1 cellular context compared by ENCODE assay signal in the genomic region with DNA sequence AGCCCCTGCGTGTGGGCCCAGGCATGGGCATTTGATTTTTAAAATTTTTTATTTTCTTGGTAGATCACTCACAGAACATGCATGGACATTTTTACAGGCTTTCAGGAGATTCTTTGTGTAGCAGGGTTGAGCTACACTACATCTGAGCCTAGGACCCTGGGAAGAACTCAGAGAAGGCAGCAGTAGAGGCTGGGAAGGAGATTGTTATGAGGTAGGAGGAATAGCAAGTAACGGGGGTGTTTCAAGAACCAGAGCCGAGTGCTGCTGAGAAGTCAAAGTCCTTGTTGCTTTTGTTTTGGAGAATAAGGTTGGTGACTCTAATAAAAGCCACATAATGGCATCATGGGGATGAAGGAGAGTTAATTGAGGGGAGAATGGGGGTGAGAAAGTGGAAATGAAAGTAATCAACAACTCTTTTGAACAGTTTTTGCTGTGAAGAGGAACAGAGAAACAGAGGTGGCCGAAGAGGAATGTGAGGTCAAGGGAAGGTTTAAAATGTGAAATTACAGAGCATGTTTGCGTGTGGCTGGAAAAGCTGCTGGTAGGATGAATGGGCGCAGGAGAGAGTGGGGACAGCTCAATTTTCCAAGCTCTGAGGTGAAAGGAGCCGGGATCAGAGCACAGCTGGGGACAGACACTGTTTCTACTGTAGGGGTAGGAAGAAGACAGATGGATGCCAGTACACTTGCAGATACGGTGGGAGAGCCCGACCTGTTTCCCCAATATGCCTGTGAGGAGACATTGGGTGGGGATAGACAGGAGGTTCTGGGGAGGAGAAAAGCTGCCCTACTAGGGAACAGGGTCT.
TF ChIP-seq lines count a peak whose summit lies in the region.

No MANE protein-coding gene starts in this region.

TF ChIP-seq in GM12878, 131 proteins besides CTCF, POLR2A, EP300 and RAD21 (continues in another document):
- TF ChIP-seq ESRRA (IDR thresholded peaks at IDR 0.05; ENCODE audit: low read length) (no peak), WRNIP1 (IDR thresholded peaks at IDR 0.05; ENCODE audit: borderline replicate concordance, low read depth, low read length) (no peak), MXI1 (IDR thresholded peaks at IDR 0.05; ENCODE audit: low read depth, low read length) (peak; percentile 68), ZNF24 (IDR thresholded peaks at IDR 0.05) (0 out of 2 replicates have a peak, but pooled peaks have one; percentile 5), SUZ12 (IDR thresholded peaks at IDR 0.05; ENCODE audit: unreplicated experiment) (no peak), MTA3 (IDR thresholded peaks at IDR 0.05; ENCODE audit: borderline replicate concordance, low read length) (no peak), POLR2AphosphoS5 (IDR thresholded peaks at IDR 0.05; ENCODE audit: low read length) (0 out of 2 replicates have a peak, but pooled peaks have one; percentile 7), GABPA (IDR thresholded peaks at IDR 0.05; ENCODE audit: low read depth) (no peak), SMARCA5 (IDR thresholded peaks at IDR 0.05) (no peak), HDAC6 (IDR thresholded peaks at IDR 0.05; ENCODE audit: unreplicated experiment) (no peak), JUNB (IDR thresholded peaks at IDR 0.05) (no peak), NRF1 (conservative IDR thresholded peaks at IDR 0.05; ENCODE audit: low read depth, low read length) (no peak), TCF12 (IDR thresholded peaks at IDR 0.05; ENCODE audit: low read depth, low read length) (no peak), ATF7 (IDR thresholded peaks at IDR 0.05; ENCODE audit: low read depth) (peak; percentile 96), IRF4 (IDR thresholded peaks at IDR 0.05; ENCODE audit: low read depth, low read length) (peak; percentile 67), SREBF2 (IDR thresholded peaks at IDR 0.05; ENCODE audit: low read length) (no peak), ZNF384 (IDR thresholded peaks at IDR 0.05; ENCODE audit: borderline replicate concordance, low read depth, low read length) (no peak), MTA2 (IDR thresholded peaks at IDR 0.05; ENCODE audit: low read depth) (peak; percentile 100), TCF3 (IDR thresholded peaks at IDR 0.05; ENCODE audit: borderline replicate concordance, insufficient read depth, low read depth, low read length) (no peak), ETV6 (conservative IDR thresholded peaks at IDR 0.05 in 1 of 2, IDR thresholded peaks at IDR 0.05 in 1 of 2; ENCODE audit: borderline replicate concordance in 1 of 2, low read depth in 1 of 2) (no peak), SMAD1 (IDR thresholded peaks at IDR 0.05; ENCODE audit: low read depth, partially characterized antibody) (peak; percentile 77), SMC3 (IDR thresholded peaks at IDR 0.05; ENCODE audit: borderline replicate concordance, low read length) (no peak)
- TF ChIP-seq, protein P1, sequence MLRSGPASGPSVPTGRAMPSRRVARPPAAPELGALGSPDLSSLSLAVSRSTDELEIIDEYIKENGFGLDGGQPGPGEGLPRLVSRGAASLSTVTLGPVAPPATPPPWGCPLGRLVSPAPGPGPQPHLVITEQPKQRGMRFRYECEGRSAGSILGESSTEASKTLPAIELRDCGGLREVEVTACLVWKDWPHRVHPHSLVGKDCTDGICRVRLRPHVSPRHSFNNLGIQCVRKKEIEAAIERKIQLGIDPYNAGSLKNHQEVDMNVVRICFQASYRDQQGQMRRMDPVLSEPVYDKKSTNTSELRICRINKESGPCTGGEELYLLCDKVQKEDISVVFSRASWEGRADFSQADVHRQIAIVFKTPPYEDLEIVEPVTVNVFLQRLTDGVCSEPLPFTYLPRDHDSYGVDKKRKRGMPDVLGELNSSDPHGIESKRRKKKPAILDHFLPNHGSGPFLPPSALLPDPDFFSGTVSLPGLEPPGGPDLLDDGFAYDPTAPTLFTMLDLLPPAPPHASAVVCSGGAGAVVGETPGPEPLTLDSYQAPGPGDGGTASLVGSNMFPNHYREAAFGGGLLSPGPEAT (IDR thresholded peaks at IDR 0.05; ENCODE audit: low read depth), result peak; percentile 97
- TF ChIP-seq, protein P2, sequence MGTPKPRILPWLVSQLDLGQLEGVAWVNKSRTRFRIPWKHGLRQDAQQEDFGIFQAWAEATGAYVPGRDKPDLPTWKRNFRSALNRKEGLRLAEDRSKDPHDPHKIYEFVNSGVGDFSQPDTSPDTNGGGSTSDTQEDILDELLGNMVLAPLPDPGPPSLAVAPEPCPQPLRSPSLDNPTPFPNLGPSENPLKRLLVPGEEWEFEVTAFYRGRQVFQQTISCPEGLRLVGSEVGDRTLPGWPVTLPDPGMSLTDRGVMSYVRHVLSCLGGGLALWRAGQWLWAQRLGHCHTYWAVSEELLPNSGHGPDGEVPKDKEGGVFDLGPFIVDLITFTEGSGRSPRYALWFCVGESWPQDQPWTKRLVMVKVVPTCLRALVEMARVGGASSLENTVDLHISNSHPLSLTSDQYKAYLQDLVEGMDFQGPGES (IDR thresholded peaks at IDR 0.05), result no peak
- TF ChIP-seq, protein P3, sequence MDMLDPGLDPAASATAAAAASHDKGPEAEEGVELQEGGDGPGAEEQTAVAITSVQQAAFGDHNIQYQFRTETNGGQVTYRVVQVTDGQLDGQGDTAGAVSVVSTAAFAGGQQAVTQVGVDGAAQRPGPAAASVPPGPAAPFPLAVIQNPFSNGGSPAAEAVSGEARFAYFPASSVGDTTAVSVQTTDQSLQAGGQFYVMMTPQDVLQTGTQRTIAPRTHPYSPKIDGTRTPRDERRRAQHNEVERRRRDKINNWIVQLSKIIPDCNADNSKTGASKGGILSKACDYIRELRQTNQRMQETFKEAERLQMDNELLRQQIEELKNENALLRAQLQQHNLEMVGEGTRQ (IDR thresholded peaks at IDR 0.05; ENCODE audit: borderline replicate concordance, low read depth, low read length), result no peak
- TF ChIP-seq, protein P4, sequence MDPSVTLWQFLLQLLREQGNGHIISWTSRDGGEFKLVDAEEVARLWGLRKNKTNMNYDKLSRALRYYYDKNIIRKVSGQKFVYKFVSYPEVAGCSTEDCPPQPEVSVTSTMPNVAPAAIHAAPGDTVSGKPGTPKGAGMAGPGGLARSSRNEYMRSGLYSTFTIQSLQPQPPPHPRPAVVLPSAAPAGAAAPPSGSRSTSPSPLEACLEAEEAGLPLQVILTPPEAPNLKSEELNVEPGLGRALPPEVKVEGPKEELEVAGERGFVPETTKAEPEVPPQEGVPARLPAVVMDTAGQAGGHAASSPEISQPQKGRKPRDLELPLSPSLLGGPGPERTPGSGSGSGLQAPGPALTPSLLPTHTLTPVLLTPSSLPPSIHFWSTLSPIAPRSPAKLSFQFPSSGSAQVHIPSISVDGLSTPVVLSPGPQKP (IDR thresholded peaks at IDR 0.05; ENCODE audit: low read depth, low read length), result no peak
- TF ChIP-seq, protein P5, sequence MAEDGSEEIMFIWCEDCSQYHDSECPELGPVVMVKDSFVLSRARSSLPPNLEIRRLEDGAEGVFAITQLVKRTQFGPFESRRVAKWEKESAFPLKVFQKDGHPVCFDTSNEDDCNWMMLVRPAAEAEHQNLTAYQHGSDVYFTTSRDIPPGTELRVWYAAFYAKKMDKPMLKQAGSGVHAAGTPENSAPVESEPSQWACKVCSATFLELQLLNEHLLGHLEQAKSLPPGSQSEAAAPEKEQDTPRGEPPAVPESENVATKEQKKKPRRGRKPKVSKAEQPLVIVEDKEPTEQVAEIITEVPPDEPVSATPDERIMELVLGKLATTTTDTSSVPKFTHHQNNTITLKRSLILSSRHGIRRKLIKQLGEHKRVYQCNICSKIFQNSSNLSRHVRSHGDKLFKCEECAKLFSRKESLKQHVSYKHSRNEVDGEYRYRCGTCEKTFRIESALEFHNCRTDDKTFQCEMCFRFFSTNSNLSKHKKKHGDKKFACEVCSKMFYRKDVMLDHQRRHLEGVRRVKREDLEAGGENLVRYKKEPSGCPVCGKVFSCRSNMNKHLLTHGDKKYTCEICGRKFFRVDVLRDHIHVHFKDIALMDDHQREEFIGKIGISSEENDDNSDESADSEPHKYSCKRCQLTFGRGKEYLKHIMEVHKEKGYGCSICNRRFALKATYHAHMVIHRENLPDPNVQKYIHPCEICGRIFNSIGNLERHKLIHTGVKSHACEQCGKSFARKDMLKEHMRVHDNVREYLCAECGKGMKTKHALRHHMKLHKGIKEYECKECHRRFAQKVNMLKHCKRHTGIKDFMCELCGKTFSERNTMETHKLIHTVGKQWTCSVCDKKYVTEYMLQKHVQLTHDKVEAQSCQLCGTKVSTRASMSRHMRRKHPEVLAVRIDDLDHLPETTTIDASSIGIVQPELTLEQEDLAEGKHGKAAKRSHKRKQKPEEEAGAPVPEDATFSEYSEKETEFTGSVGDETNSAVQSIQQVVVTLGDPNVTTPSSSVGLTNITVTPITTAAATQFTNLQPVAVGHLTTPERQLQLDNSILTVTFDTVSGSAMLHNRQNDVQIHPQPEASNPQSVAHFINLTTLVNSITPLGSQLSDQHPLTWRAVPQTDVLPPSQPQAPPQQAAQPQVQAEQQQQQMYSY (CRISPR knock-in tag; IDR thresholded peaks at IDR 0.05), result no peak
- TF ChIP-seq, protein P6, sequence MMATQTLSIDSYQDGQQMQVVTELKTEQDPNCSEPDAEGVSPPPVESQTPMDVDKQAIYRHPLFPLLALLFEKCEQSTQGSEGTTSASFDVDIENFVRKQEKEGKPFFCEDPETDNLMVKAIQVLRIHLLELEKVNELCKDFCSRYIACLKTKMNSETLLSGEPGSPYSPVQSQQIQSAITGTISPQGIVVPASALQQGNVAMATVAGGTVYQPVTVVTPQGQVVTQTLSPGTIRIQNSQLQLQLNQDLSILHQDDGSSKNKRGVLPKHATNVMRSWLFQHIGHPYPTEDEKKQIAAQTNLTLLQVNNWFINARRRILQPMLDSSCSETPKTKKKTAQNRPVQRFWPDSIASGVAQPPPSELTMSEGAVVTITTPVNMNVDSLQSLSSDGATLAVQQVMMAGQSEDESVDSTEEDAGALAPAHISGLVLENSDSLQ (IDR thresholded peaks at IDR 0.05), result peak; percentile 22; the same call in 1 of the 2 replicates
- TF ChIP-seq, protein P7, sequence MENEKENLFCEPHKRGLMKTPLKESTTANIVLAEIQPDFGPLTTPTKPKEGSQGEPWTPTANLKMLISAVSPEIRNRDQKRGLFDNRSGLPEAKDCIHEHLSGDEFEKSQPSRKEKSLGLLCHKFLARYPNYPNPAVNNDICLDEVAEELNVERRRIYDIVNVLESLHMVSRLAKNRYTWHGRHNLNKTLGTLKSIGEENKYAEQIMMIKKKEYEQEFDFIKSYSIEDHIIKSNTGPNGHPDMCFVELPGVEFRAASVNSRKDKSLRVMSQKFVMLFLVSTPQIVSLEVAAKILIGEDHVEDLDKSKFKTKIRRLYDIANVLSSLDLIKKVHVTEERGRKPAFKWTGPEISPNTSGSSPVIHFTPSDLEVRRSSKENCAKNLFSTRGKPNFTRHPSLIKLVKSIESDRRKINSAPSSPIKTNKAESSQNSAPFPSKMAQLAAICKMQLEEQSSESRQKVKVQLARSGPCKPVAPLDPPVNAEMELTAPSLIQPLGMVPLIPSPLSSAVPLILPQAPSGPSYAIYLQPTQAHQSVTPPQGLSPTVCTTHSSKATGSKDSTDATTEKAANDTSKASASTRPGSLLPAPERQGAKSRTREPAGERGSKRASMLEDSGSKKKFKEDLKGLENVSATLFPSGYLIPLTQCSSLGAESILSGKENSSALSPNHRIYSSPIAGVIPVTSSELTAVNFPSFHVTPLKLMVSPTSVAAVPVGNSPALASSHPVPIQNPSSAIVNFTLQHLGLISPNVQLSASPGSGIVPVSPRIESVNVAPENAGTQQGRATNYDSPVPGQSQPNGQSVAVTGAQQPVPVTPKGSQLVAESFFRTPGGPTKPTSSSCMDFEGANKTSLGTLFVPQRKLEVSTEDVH (IDR thresholded peaks at IDR 0.05; ENCODE audit: low read depth, partially characterized antibody), result no peak
- TF ChIP-seq, protein P8, sequence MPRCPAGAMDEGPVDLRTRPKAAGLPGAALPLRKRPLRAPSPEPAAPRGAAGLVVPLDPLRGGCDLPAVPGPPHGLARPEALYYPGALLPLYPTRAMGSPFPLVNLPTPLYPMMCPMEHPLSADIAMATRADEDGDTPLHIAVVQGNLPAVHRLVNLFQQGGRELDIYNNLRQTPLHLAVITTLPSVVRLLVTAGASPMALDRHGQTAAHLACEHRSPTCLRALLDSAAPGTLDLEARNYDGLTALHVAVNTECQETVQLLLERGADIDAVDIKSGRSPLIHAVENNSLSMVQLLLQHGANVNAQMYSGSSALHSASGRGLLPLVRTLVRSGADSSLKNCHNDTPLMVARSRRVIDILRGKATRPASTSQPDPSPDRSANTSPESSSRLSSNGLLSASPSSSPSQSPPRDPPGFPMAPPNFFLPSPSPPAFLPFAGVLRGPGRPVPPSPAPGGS (IDR thresholded peaks at IDR 0.05; ENCODE audit: borderline replicate concordance, insufficient read depth, low read depth, low read length, poor library complexity, severe bottlenecking), result no peak
- TF ChIP-seq, protein P9, sequence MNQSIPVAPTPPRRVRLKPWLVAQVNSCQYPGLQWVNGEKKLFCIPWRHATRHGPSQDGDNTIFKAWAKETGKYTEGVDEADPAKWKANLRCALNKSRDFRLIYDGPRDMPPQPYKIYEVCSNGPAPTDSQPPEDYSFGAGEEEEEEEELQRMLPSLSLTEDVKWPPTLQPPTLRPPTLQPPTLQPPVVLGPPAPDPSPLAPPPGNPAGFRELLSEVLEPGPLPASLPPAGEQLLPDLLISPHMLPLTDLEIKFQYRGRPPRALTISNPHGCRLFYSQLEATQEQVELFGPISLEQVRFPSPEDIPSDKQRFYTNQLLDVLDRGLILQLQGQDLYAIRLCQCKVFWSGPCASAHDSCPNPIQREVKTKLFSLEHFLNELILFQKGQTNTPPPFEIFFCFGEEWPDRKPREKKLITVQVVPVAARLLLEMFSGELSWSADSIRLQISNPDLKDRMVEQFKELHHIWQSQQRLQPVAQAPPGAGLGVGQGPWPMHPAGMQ (IDR thresholded peaks at IDR 0.05; ENCODE audit: borderline replicate concordance), result no peak; the same call in 1 of the 2 replicates
- TF ChIP-seq, protein P10, sequence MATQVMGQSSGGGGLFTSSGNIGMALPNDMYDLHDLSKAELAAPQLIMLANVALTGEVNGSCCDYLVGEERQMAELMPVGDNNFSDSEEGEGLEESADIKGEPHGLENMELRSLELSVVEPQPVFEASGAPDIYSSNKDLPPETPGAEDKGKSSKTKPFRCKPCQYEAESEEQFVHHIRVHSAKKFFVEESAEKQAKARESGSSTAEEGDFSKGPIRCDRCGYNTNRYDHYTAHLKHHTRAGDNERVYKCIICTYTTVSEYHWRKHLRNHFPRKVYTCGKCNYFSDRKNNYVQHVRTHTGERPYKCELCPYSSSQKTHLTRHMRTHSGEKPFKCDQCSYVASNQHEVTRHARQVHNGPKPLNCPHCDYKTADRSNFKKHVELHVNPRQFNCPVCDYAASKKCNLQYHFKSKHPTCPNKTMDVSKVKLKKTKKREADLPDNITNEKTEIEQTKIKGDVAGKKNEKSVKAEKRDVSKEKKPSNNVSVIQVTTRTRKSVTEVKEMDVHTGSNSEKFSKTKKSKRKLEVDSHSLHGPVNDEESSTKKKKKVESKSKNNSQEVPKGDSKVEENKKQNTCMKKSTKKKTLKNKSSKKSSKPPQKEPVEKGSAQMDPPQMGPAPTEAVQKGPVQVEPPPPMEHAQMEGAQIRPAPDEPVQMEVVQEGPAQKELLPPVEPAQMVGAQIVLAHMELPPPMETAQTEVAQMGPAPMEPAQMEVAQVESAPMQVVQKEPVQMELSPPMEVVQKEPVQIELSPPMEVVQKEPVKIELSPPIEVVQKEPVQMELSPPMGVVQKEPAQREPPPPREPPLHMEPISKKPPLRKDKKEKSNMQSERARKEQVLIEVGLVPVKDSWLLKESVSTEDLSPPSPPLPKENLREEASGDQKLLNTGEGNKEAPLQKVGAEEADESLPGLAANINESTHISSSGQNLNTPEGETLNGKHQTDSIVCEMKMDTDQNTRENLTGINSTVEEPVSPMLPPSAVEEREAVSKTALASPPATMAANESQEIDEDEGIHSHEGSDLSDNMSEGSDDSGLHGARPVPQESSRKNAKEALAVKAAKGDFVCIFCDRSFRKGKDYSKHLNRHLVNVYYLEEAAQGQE (IDR thresholded peaks at IDR 0.05; ENCODE audit: low read depth, low read length), result no peak
